Comparison of ENCODE assay signal across 33 cellular contexts in the genomic region with DNA sequence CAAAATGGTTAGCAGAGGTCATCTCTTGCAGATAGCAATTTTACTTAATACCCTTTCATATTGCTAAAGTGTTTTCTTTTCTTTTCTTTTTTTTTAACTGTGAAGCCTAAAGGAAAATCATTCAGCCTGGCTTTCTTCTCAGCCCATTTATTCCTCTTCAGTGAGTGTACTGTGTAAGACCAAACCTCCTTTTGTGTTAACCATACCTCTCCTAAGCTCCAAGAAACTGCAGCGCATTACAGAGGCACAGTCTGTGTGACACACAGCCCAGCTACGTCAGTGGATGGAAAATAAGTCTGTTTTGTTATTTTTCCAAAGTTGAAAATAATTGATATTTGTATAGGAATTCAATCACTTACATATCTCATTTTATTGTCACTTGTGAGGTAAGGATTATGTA. TPM values are rescaled to one million over a fixed set of nuclear protein-coding genes. Genes with fewer than 3 reads are reported as not detected.
DNase-seq lines count a peak whose midpoint lies in the region; ATAC-seq, FAIRE-seq and TF ChIP-seq lines count a peak whose summit lies in the region.
"Had no signal": no experiment of that assay in that cellular context is flagged by ENCODE, and none has a peak within 500 bp of the region (broad histone marks: within the 10 kb centered on the region; RNA-seq: fewer than 3 reads in every experiment).

No MANE protein-coding gene starts in this region.

- peak overlapping the region; percentile 66 for H3K27ac Mint-ChIP-seq in activated CD4-positive, alpha-beta T cell treated with anti-CD3 and anti-CD28 coated beads for 36 hours
- H3K27ac Mint-ChIP-seq in H9 (peak overlapping the region in 2 of 3 experiments; percentile 34 to 76; a peak in 1 of 7 replicates), astrocyte (ENCODE audit: unreplicated experiment) (peak overlapping the region; percentile 35), neural crest cell (ENCODE audit: unreplicated experiment) (peak overlapping the region; percentile 21)
- H3K27ac Mint-ChIP-seq: endodermal cell; stimulated activated naive B cell treated with anti-CD40 and anti-IgM and Interleukin-4, amounts not matched to agents 10 μg/mL and 1 μg/mL and 100 μg/mL, for 72 hours had no signal

- H3K27me3 ChIP-seq in H9 (ENCODE audit: insufficient read depth, low read length) (no peaks in the 10 kb centered on the region), astrocyte (ENCODE audit: insufficient read depth, low read length) (no peaks in the 10 kb centered on the region), SK-N-SH (ENCODE audit: insufficient read depth) (no peaks in the 10 kb centered on the region)
- H3K27me3 ChIP-seq: adrenal gland, esophagus muscularis mucosa, foreskin keratinocyte, heart right ventricle had no signal

- H2AFZ ChIP-seq in H9 (ENCODE audit: low read length) (no peak overlapping the region), astrocyte (ENCODE audit: low read depth, low read length) (no peak overlapping the region), SK-N-SH (ENCODE audit: low read depth) (no peak overlapping the region)

- no peak overlapping the region for H3K18ac ChIP-seq in H9 (ENCODE audit: insufficient read length, low read depth, low read length)

- H3K4me1 ChIP-seq in H9 (ENCODE audit: insufficient read depth, low read length): no peaks in the 10 kb centered on the region
- H3K4me1 ChIP-seq in astrocyte (ENCODE audit: insufficient read depth, low read length): peaks cover 29% of the 10 kb centered on the region
- peaks cover 24 to 28% of the 10 kb centered on the region in 2 experiments for H3K4me1 ChIP-seq in SK-N-SH (ENCODE audit: control insufficient read depth in 1 of 2, insufficient read depth in 2 of 2, low read depth in 1 of 2, low read length in 1 of 2)

- no peak overlapping the region for H3K56ac ChIP-seq in H9 (ENCODE audit: insufficient read length, low read depth, low read length)

- H3K27me3 Mint-ChIP-seq in activated CD4-positive, alpha-beta T cell treated with anti-CD3 and anti-CD28 coated beads for 36 hours: no peaks in the 10 kb centered on the region
- no peaks in the 10 kb centered on the region for H3K27me3 Mint-ChIP-seq in H9 (ENCODE audit: low read depth)
- no peaks in the 10 kb centered on the region for H3K27me3 Mint-ChIP-seq in astrocyte (ENCODE audit: low read depth, unreplicated experiment)
- no peaks in the 10 kb centered on the region for H3K27me3 Mint-ChIP-seq in neural crest cell (ENCODE audit: low read depth)
- H3K27me3 Mint-ChIP-seq: stimulated activated naive B cell treated with anti-CD40 and anti-IgM and Interleukin-4, amounts not matched to agents 10 μg/mL and 1 μg/mL and 100 μg/mL, for 72 hours had no signal

- H3K9ac ChIP-seq in H9 (ENCODE audit: extremely low read depth, insufficient read length, low read length) (no peak overlapping the region), astrocyte (ENCODE audit: low read length) (no peak overlapping the region), SK-N-SH (no peak overlapping the region)

- no peaks in the 10 kb centered on the region for H3K23me2 ChIP-seq in H9 (ENCODE audit: insufficient read length, low read depth, low read length, poor library complexity, severe bottlenecking)

- intact Hi-C loops in activated CD4-positive, alpha-beta T cell treated with anti-CD3 and anti-CD28 coated beads for 36 hours (cut with DNase I, micrococcal nuclease): loop anchor here in 1 of 2 experiments (5.0 kb wide), 1 partner anchor 266 kb away; a partner anchor contains a TSS

- no peak overlapping the region for H3K4me3 Mint-ChIP-seq in activated CD4-positive, alpha-beta T cell treated with anti-CD3 and anti-CD28 coated beads for 36 hours
- H3K4me3 Mint-ChIP-seq in H9: no peak overlapping the region
- no peak overlapping the region for H3K4me3 Mint-ChIP-seq in astrocyte (ENCODE audit: unreplicated experiment)
- H3K4me3 Mint-ChIP-seq in neural crest cell: no peak overlapping the region
- H3K4me3 Mint-ChIP-seq: CD14-positive monocyte; endodermal cell; stimulated activated naive B cell treated with anti-CD40 and anti-IgM and Interleukin-4, amounts not matched to agents 10 μg/mL and 1 μg/mL and 100 μg/mL, for 72 hours had no signal

- H2BK12ac ChIP-seq in H9 (ENCODE audit: insufficient read length, low read depth, low read length): no peak overlapping the region

- no peak for TF ChIP-seq CTCF in H9 (conservative IDR thresholded peaks at IDR 0.05)
- TF ChIP-seq CTCF in astrocyte (IDR thresholded peaks at IDR 0.05; ENCODE audit: insufficient read depth, low read depth, low read length): no peak
- no peak for TF ChIP-seq CTCF in neural crest cell (conservative IDR thresholded peaks at IDR 0.05)
- TF ChIP-seq CTCF in SK-N-SH (IDR thresholded peaks at IDR 0.05): no peak

- peaks cover 6% of the 10 kb centered on the region for H3K36me3 Mint-ChIP-seq in activated CD4-positive, alpha-beta T cell treated with anti-CD3 and anti-CD28 coated beads for 36 hours (ENCODE audit: low read depth)
- H3K36me3 Mint-ChIP-seq in H9 (ENCODE audit: insufficient read depth in 1 of 3, low read depth in 3 of 3) (no peaks in the 10 kb centered on the region), astrocyte (ENCODE audit: low read depth, unreplicated experiment) (no peaks in the 10 kb centered on the region), neural crest cell (ENCODE audit: low read depth) (no peaks in the 10 kb centered on the region)
- H3K36me3 Mint-ChIP-seq: stimulated activated naive B cell treated with anti-CD40 and anti-IgM and Interleukin-4, amounts not matched to agents 10 μg/mL and 1 μg/mL and 100 μg/mL, for 72 hours had no signal

- no peaks in the 10 kb centered on the region for H3F3A ChIP-seq in SK-N-SH (replicated peaks; ENCODE audit: insufficient read depth)

- no peak overlapping the region for H4K8ac ChIP-seq in H9 (replicated peaks; ENCODE audit: insufficient read length, low read depth, low read length)

- H2BK20ac ChIP-seq in H9 (ENCODE audit: low read depth, low read length, poor library complexity, severe bottlenecking): no peak overlapping the region

- ATAC-seq in activated CD4-positive, alpha-beta T cell treated with anti-CD3 and anti-CD28 coated beads for 36 hours: no peak
- ATAC-seq: foreskin keratinocyte; heart right ventricle; lower lobe of right lung; mucosa of descending colon; sciatic nerve; stimulated activated naive B cell treated with anti-CD40 and anti-IgM and Interleukin-4, amounts not matched to agents 10 μg/mL and 1 μg/mL and 100 μg/mL, for 72 hours had no signal

- H4K5ac ChIP-seq in H9 (ENCODE audit: insufficient read length, low read depth, low read length): no peak overlapping the region

- H3K27ac ChIP-seq in H9 (ENCODE audit: insufficient read length, low read depth, low read length): no peak overlapping the region
- no peak overlapping the region for H3K27ac ChIP-seq in astrocyte (ENCODE audit: low read depth, low read length)
- H3K27ac ChIP-seq in SK-N-SH (ENCODE audit: low read depth in 2 of 2, low read length in 1 of 2): 0 out of 4 replicates have a peak overlapping the region, but pooled peaks of 1 of the 2 experiments have one; percentile 39
- H3K27ac ChIP-seq: adrenal gland, coronary artery, foreskin keratinocyte, heart right ventricle, lower lobe of right lung, WERI-Rb-1 had no signal

- H3K4me2 ChIP-seq in H9 (ENCODE audit: insufficient read depth, insufficient read length, low read length) (no peak overlapping the region), astrocyte (ENCODE audit: low read length) (no peak overlapping the region), SK-N-SH (no peak overlapping the region)

- H2BK15ac ChIP-seq in H9 (ENCODE audit: low read depth, low read length): no peak overlapping the region

- no peak overlapping the region for H3K14ac ChIP-seq in H9 (ENCODE audit: insufficient read depth, low read length)

- H3K9me3 ChIP-seq in H9 (ENCODE audit: control insufficient read depth, low read depth, low read length) (no peaks in the 10 kb centered on the region), astrocyte (ENCODE audit: insufficient read depth, low read depth, low read length) (no peaks in the 10 kb centered on the region), SK-N-SH (no peaks in the 10 kb centered on the region)
- H3K9me3 ChIP-seq: adrenal gland, esophagus muscularis mucosa, heart right ventricle, lower lobe of right lung, mucosa of descending colon had no signal

- WGBS in H9 (ENCODE audit: extremely low coverage, insufficient read length, low lambda C conversion rate): no CpG with 5 or more reads among the region's 2 CpGs
- 93% methylated on average over 2 of the region's 2 CpGs for WGBS in SK-N-SH (ENCODE audit: low lambda C conversion rate)

- no peaks in the 10 kb centered on the region for H3K9me3 Mint-ChIP-seq in activated CD4-positive, alpha-beta T cell treated with anti-CD3 and anti-CD28 coated beads for 36 hours (ENCODE audit: low read depth)
- H3K9me3 Mint-ChIP-seq in H9: no peaks in the 10 kb centered on the region
- no peaks in the 10 kb centered on the region for H3K9me3 Mint-ChIP-seq in astrocyte (ENCODE audit: unreplicated experiment)
- no peaks in the 10 kb centered on the region for H3K9me3 Mint-ChIP-seq in neural crest cell
- H3K9me3 Mint-ChIP-seq: CD14-positive monocyte; endodermal cell; stimulated activated naive B cell treated with anti-CD40 and anti-IgM and Interleukin-4, amounts not matched to agents 10 μg/mL and 1 μg/mL and 100 μg/mL, for 72 hours had no signal

- H4K91ac ChIP-seq in H9 (ENCODE audit: insufficient read length, low read depth, low read length): no peak overlapping the region

- TF ChIP-seq RAD21 in SK-N-SH (IDR thresholded peaks at IDR 0.05; ENCODE audit: low read length): no peak

- no peak overlapping the region for H3K4ac ChIP-seq in H9 (ENCODE audit: low read depth, low read length)

- no peaks in the 10 kb centered on the region for H3K36me3 ChIP-seq in astrocyte (ENCODE audit: insufficient read depth, low read length)
- H3K36me3 ChIP-seq in SK-N-SH (replicated peaks in 1 of 2; ENCODE audit: control insufficient read depth in 1 of 2, insufficient read depth in 2 of 2, low read length in 1 of 2): peaks cover 0 to 4% of the 10 kb centered on the region in 2 experiments
- H3K36me3 ChIP-seq: adrenal gland, esophagus muscularis mucosa, lower lobe of right lung, WERI-Rb-1 had no signal

- no peaks in the 10 kb centered on the region for H3K79me1 ChIP-seq in H9 (ENCODE audit: insufficient read depth, low read depth, low read length, poor library complexity, severe bottlenecking)

- no peak overlapping the region for H3T11ph ChIP-seq in H9 (ENCODE audit: low read length)

- H2BK5ac ChIP-seq in H9 (ENCODE audit: insufficient read length, low read length): no peak overlapping the region

- H2AK5ac ChIP-seq in H9 (ENCODE audit: insufficient read length, low read length): no peak overlapping the region

- H3K23ac ChIP-seq in H9 (ENCODE audit: insufficient read length, low read depth, low read length): no peak overlapping the region

- TF ChIP-seq EP300 in SK-N-SH (IDR thresholded peaks at IDR 0.05; ENCODE audit: borderline replicate concordance in 1 of 2, low read depth in 1 of 2, low read length in 1 of 2): no peak

- H3K4me1 Mint-ChIP-seq in activated CD4-positive, alpha-beta T cell treated with anti-CD3 and anti-CD28 coated beads for 36 hours: peaks cover 77% of the 10 kb centered on the region
- H3K4me1 Mint-ChIP-seq in H9 (peaks cover 12 to 16% of the 10 kb centered on the region in 2 experiments), astrocyte (ENCODE audit: low read depth, unreplicated experiment) (peaks cover 53% of the 10 kb centered on the region), neural crest cell (peaks cover 43% of the 10 kb centered on the region)

- CTCF ChIA-PET in activated CD4-positive, alpha-beta T cell treated with anti-CD3 and anti-CD28 coated beads for 36 hours (lab: Charles Lee): interaction anchor here (0.5 to 6.6 kb wide), 11 partner anchors 8 to 1572 kb away, joined by 3 to 81 read pairs (median 5); a partner anchor contains a TSS
- CTCF ChIA-PET in SK-N-SH (lab: Yijun Ruan, JAX): interaction anchor here (0.6 to 4.2 kb wide), 12 partner anchors 14 to 875 kb away, joined by 3 to 41 read pairs (median 6); no protein-coding TSS in a partner anchor

- no peaks in the 10 kb centered on the region for H3K9me2 ChIP-seq in SK-N-SH

- no peak for DNase-seq in activated CD4-positive, alpha-beta T cell treated with anti-CD3 and anti-CD28 coated beads for 36 hours
- DNase-seq in activated CD4-positive, alpha-beta T cell treated with anti-CD3 and anti-CD28 coated beads, Interleukin-2, amount 50 U/mL, for 4 hours: no peak
- DNase-seq in H9 (no peak), astrocyte (ENCODE audit: low read depth) (no peak), neural crest cell (ENCODE audit: low read depth, low spot score) (no peak), cortex of kidney (lab: John Stamatoyannopoulos, UW) (no peak), DMS53 treated with DMSO at 0.1 percent for 48 hours (lab: John Stamatoyannopoulos, UW; ENCODE audit: unreplicated experiment) (no peak), SK-N-SH (no peak)
- DNase-seq: 8988T; activated CD4-positive, alpha-beta T cell treated with anti-CD3 and anti-CD28 coated beads, Interleukin-2, amount 50 U/mL, for 1 hour; activated gamma-delta T cell; adrenal gland; endodermal cell; foreskin keratinocyte; heart right ventricle; kidney glomerular epithelial cell; lower lobe of right lung; mucosa of descending colon; NCI-H1092 treated with DMSO at 0.1 percent for 48 hours; NCI-H187; NCI-H524 treated with DMSO at 0.1 percent for 48 hours; NK-92 treated with Interleukin-12 subunit alpha and Interleukin-12 subunit beta, amount 100 ng/mL, for 24 hours; SHP77 treated with DMSO at 0.1 percent for 48 hours; stimulated activated CD4-positive, alpha-beta T cell treated with anti-CD3 and anti-CD28 coated beads, Interleukin-4, amount 100 ng/mL, for 4 hours; stimulated activated naive B cell treated with anti-CD40 and anti-IgM and Interleukin-4, amounts not matched to agents 10 μg/mL and 1 μg/mL and 100 μg/mL, for 72 hours; T1000; WERI-Rb-1 had no signal

- POLR2A ChIA-PET in activated CD4-positive, alpha-beta T cell treated with anti-CD3 and anti-CD28 coated beads for 36 hours (lab: Charles Lee): interaction anchor here (0.7 kb wide), 1 partner anchor 230 kb away, joined by 4 read pairs; no protein-coding TSS in a partner anchor
- POLR2A ChIA-PET in SK-N-SH (lab: Yijun Ruan, JAX): interaction anchor here (0.7 kb wide), 1 partner anchor 136 kb away, joined by 3 read pairs; no protein-coding TSS in a partner anchor

- H4K20me1 ChIP-seq in H9 (ENCODE audit: control insufficient read depth, insufficient read depth, insufficient read length): no peaks in the 10 kb centered on the region
- H4K20me1 ChIP-seq in astrocyte (ENCODE audit: insufficient read depth, low read length): peaks cover 94% of the 10 kb centered on the region
- peaks cover 35% of the 10 kb centered on the region for H4K20me1 ChIP-seq in SK-N-SH (ENCODE audit: insufficient read depth)

- H3K79me2 ChIP-seq in H9 (ENCODE audit: insufficient read depth, low read length) (no peaks in the 10 kb centered on the region), astrocyte (ENCODE audit: insufficient read depth, low read length) (peaks cover 78% of the 10 kb centered on the region), SK-N-SH (ENCODE audit: insufficient read depth) (peaks cover 82% of the 10 kb centered on the region)

- H3K4me3 ChIP-seq in astrocyte (ENCODE audit: insufficient read depth, low read depth, low read length): no peak overlapping the region
- no peak overlapping the region for H3K4me3 ChIP-seq in SK-N-SH (ENCODE audit: low read depth in 2 of 2, low read length in 1 of 2)
- H3K4me3 ChIP-seq: adrenal gland, coronary artery, esophagus muscularis mucosa, heart right ventricle, lower lobe of right lung, mucosa of descending colon had no signal

- FAIRE-seq in astrocyte (lab: Jason Lieb, UNC): no peak
- FAIRE-seq: bronchial epithelial cell, H1 had no signal

- no peak overlapping the region for H2BK120ac ChIP-seq in H9 (ENCODE audit: low read depth, low read length, poor library complexity, severe bottlenecking)

RNA-seq across cellular contexts. Expression of a gene that starts 21.7 kb away (rescaled TPM):
- 10 to 100 TPM; 34.1 to 38.7 TPM for total RNA-seq in activated CD4-positive, alpha-beta T cell treated with anti-CD3 and anti-CD28 coated beads for 36 hours
- total RNA-seq in H9 (2021): 27.9 and 31.4 TPM in 2 replicates
- 54.5 and 54.6 TPM in 2 replicates for total RNA-seq in astrocyte
- total RNA-seq in neural crest cell: 43.3 and 46.7 TPM in 2 replicates
- 26.7 and 29.2 TPM in 2 replicates for polyA plus RNA-seq in SK-N-SH (2012; rRNA removed)
- polyA plus RNA-seq in SK-N-SH (2012; cell fraction: cytosol; rRNA removed): 12.2 and 17.4 TPM in 2 replicates
- polyA plus RNA-seq in SK-N-SH (2012; cell fraction: nucleus; rRNA removed): 92.7 and 97.2 TPM in 2 replicates
